Comparison of ENCODE assay signal across 33 cellular contexts in genomic region chr11:114746013-114746412, GRCh38.
"Had no signal": no experiment of that assay in that cellular context is flagged by ENCODE, and none has a peak within 500 bp of the region (broad histone marks: within the 10 kb centered on the region; RNA-seq: fewer than 3 reads in every experiment).

No MANE protein-coding gene starts in this region.

- H3K9me3 ChIP-seq: adrenal gland, body of pancreas, breast epithelium had no signal

- ATAC-seq: activated naive CD4-positive, alpha-beta T cell treated with anti-CD3 and anti-CD28 coated beads, Interleukin-2, amount 50 U/mL, for 72 hours; activated naive CD8-positive, alpha-beta T cell treated with anti-CD3 and anti-CD28 coated beads, Interleukin-2, amount 50 U/mL, for 24 hours; activated T-cell treated with anti-CD3 and anti-CD28 coated beads, Interleukin-2, amount 50 U/mL, for 4 hours; activated T-cell treated with anti-CD3 and anti-CD28 coated beads, Interleukin-2, amount 50 U/mL, for 72 hours; activated T-helper 17 cell treated with anti-CD3 and anti-CD28 coated beads, Interleukin-2, amount 50 U/mL, for 72 hours; body of pancreas had no signal

- DNase-seq: activated effector memory CD4-positive, alpha-beta T cell treated with anti-CD3 and anti-CD28 coated beads, Interleukin-2, amount 50 U/mL, for 16 hours; activated effector memory CD4-positive, alpha-beta T cell treated with Interleukin-2 at 50 U/mL for 16 hours; activated gamma-delta T cell; activated gamma-delta T cell treated with Interleukin-2 at 50 U/mL for 16 hours; activated naive CD4-positive, alpha-beta T cell; activated naive CD4-positive, alpha-beta T cell treated with anti-CD3 and anti-CD28 coated beads for 36 hours; activated naive CD4-positive, alpha-beta T cell treated with anti-CD3 and anti-CD28 coated beads, Interleukin-2, amount 10 ng/mL, durations not matched to agents 7 days and 5 days; activated naive CD4-positive, alpha-beta T cell treated with anti-CD3 and anti-CD28 coated beads, Interleukin-2, amount 50 U/mL, for 16 hours; activated naive CD4-positive, alpha-beta T cell treated with Interleukin-2 at 50 U/mL for 16 hours; activated naive CD8-positive, alpha-beta T cell treated with anti-CD3 and anti-CD28 coated beads for 36 hours; activated naive CD8-positive, alpha-beta T cell treated with anti-CD3 and anti-CD28 coated beads, Interleukin-2, amount 10 ng/mL, durations not matched to agents 7 days and 5 days; activated naive CD8-positive, alpha-beta T cell treated with anti-CD3 and anti-CD28 coated beads, Interleukin-2, amount 50 U/mL, for 24 hours; activated T-cell treated with anti-CD3 and anti-CD28 coated beads for 4 hours; activated T-cell treated with anti-CD3 and anti-CD28 coated beads, Interleukin-2, amount 50 U/mL, for 1 hour; activated T-cell treated with anti-CD3 and anti-CD28 coated beads, Interleukin-2, amount 50 U/mL, for 24 hours; activated T-cell treated with anti-CD3 and anti-CD28 coated beads, Interleukin-2, amount 50 U/mL, for 4 hours; activated T-cell treated with anti-CD3 and anti-CD28 coated beads, Interleukin-2, amount 50 U/mL, for 48 hours; activated T-cell treated with anti-CD3 and anti-CD28 coated beads, Interleukin-2, amount 50 U/mL, for 72 hours; adrenal gland; amniotic stem cell; amygdala; anterior cingulate cortex; aorta; body of pancreas; brain microvascular endothelial cell; caudate nucleus; central memory CD4-positive, alpha-beta T cell; cerebellar nuclear complex had no signal

- H3K27me3 ChIP-seq: adrenal gland, ascending aorta, body of pancreas, brain microvascular endothelial cell, breast epithelium, cardiac muscle cell had no signal

- H3K4me3 ChIP-seq: adrenal gland, ascending aorta, body of pancreas, breast epithelium, cardiac muscle cell had no signal

- H3K36me3 ChIP-seq: adrenal gland, ascending aorta, brain microvascular endothelial cell, breast epithelium, cardiac muscle cell had no signal

- H3K27ac ChIP-seq: adrenal gland, ascending aorta, body of pancreas, brain microvascular endothelial cell, breast epithelium, cardiac muscle cell had no signal

- H3K4me1 ChIP-seq: adrenal gland, ascending aorta, body of pancreas, breast epithelium had no signal
